In genomic region chr2:191635333-191636234, GRCh38 we compare ENCODE assay signal across 9 cellular contexts. TPM values are rescaled to one million over a fixed set of nuclear protein-coding genes. Genes with fewer than 3 reads are reported as not detected.
DNase-seq lines count a peak whose midpoint lies in the region; ATAC-seq and TF ChIP-seq lines count a peak whose summit lies in the region.
"Had no signal": no experiment of that assay in that cellular context is flagged by ENCODE, and none has a peak within 500 bp of the region (broad histone marks: within the 10 kb centered on the region; RNA-seq: fewer than 3 reads in every experiment).

No MANE protein-coding gene starts in this region.

- H3K27ac ChIP-seq in osteoblast (ENCODE audit: low read depth, low read length) (peak overlapping the region; percentile 99), left lung (no peak overlapping the region)
- H3K27ac ChIP-seq: 22Rv1 had no signal

- intact Hi-C loops in left lung (cut with DNase I), result no loop called here

- ATAC-seq in HG02642 (IDR thresholded peaks at IDR 0.05; ENCODE audit: poor library complexity, unreplicated experiment) (peak; percentile 87), left lung (no peak)

- H4K20me1 ChIP-seq in osteoblast (ENCODE audit: insufficient read depth, low read length), result no peaks in the 10 kb centered on the region

- no peaks in the 10 kb centered on the region for H3K79me2 ChIP-seq in osteoblast (ENCODE audit: insufficient read depth, low read length)

- peak overlapping the region; percentile 70 for H2AFZ ChIP-seq in osteoblast (ENCODE audit: low read length)

- peak overlapping the region; percentile 52 for H3K4me3 ChIP-seq in osteoblast (ENCODE audit: insufficient read depth, low read length)
- H3K4me3 ChIP-seq in left lung, result no peak overlapping the region

- peaks cover 50% of the 10 kb centered on the region for H3K4me1 Mint-ChIP-seq in T-helper 1 cell treated with Interleukin-12 subunit alpha and Interleukin-12 subunit beta and Interleukin-4 antibody, amounts not matched to agents 30 μg/mL and 1 μg/mL, for 36 hours (ENCODE audit: low read depth)

- peak overlapping the region; percentile 88 for H3K4me2 ChIP-seq in osteoblast (ENCODE audit: insufficient read depth, low read length)

- peak overlapping the region; percentile 52 for H3K27ac Mint-ChIP-seq in T-helper 1 cell treated with Interleukin-12 subunit alpha and Interleukin-12 subunit beta and Interleukin-4 antibody, amounts not matched to agents 30 μg/mL and 1 μg/mL, for 36 hours

- H3K27me3 ChIP-seq in osteoblast (ENCODE audit: insufficient read depth, low read length), result no peaks in the 10 kb centered on the region
- no peaks in the 10 kb centered on the region for H3K27me3 ChIP-seq in left lung

- peaks cover under 1% of the 10 kb centered on the region for H3K36me3 Mint-ChIP-seq in T-helper 1 cell treated with Interleukin-12 subunit alpha and Interleukin-12 subunit beta and Interleukin-4 antibody, amounts not matched to agents 30 μg/mL and 1 μg/mL, for 36 hours (ENCODE audit: low read depth)

- H3K27me3 Mint-ChIP-seq in T-helper 1 cell treated with Interleukin-12 subunit alpha and Interleukin-12 subunit beta and Interleukin-4 antibody, amounts not matched to agents 30 μg/mL and 1 μg/mL, for 36 hours (ENCODE audit: low read depth), result no peaks in the 10 kb centered on the region

- no peak for DNase-seq in T-helper 1 cell
- peak; percentile 86 for DNase-seq in RPMI7951 (ENCODE audit: low read depth)
- peak; percentile 26 for DNase-seq in osteoblast (ENCODE audit: insufficient read length, low spot score, missing footprints)
- no peak for DNase-seq in islet precursor cell
- no peak for DNase-seq in stimulated activated CD4-positive, alpha-beta T cell treated with anti-CD3 and anti-CD28 coated beads, Interleukin-4, amount 100 ng/mL, for 4 hours
- no peak for DNase-seq in left lung

- TF ChIP-seq CTCF in osteoblast (IDR thresholded peaks at IDR 0.05; ENCODE audit: extremely low read depth, low read depth, low read length) (no peak), left lung (IDR thresholded peaks at IDR 0.05) (no peak)

- peak overlapping the region; percentile 64 for H3K4me3 Mint-ChIP-seq in T-helper 1 cell treated with Interleukin-12 subunit alpha and Interleukin-12 subunit beta and Interleukin-4 antibody, amounts not matched to agents 30 μg/mL and 1 μg/mL, for 36 hours

- peaks cover 53% of the 10 kb centered on the region for H3K4me1 ChIP-seq in osteoblast (ENCODE audit: insufficient read depth, low read length)
- peaks cover 18 to 33% of the 10 kb centered on the region in 2 donors for H3K4me1 ChIP-seq in left lung

- H3K9me3 ChIP-seq in osteoblast (ENCODE audit: low read depth, low read length) (no peaks in the 10 kb centered on the region), left lung (no peaks in the 10 kb centered on the region)

- no peaks in the 10 kb centered on the region for H3K36me3 ChIP-seq in osteoblast (ENCODE audit: insufficient read depth, low read length)
- H3K36me3 ChIP-seq in left lung, result no peaks in the 10 kb centered on the region

- H3K9me3 Mint-ChIP-seq in T-helper 1 cell treated with Interleukin-12 subunit alpha and Interleukin-12 subunit beta and Interleukin-4 antibody, amounts not matched to agents 30 μg/mL and 1 μg/mL, for 36 hours, result no peaks in the 10 kb centered on the region

RNA-seq across cellular contexts. Expression of gene NABP1, which starts 42.4 kb away (rescaled TPM):
- total RNA-seq in RPMI7951 (2014; rRNA removed; shearing (Covaris generic)), result 19.4 and 24.5 TPM in 2 replicates
- total RNA-seq in osteoblast (72.0 and 80.2 TPM in 2 replicates), left lung (100 to 1,000 TPM in 1 of 2 donors, 10 to 100 TPM in 1; 41.4 to 122 TPM)

Comparison
In these comparisons a context has a peak if more than half of its experiments do, and no peak if none do; other contexts are left out.
1. DNase-seq: peak in RPMI7951 (single experiment) and osteoblast (single experiment); none in T-helper 1 cell (0 of 5), islet precursor cell (single experiment), stimulated activated CD4-positive, alpha-beta T cell treated with anti-CD3 and anti-CD28 coated beads, Interleukin-4, amount 100 ng/mL, for 4 hours (0 of 2) and left lung (0 of 2).